ENCODE assay signal across 8 cellular contexts in genomic region chr10:74008212-74008731, GRCh38. TPM values are rescaled to one million over a fixed set of nuclear protein-coding genes. Genes with fewer than 3 reads are reported as not detected.
DNase-seq lines count a peak whose midpoint lies in the region; ATAC-seq and TF ChIP-seq lines count a peak whose summit lies in the region.

No MANE protein-coding gene starts in this region.

- H3K36me3 Mint-ChIP-seq in CD8-positive, alpha-beta memory T cell: peaks cover 0 to 4% (median 0%) of the 10 kb centered on the region in 3 donors

- peak overlapping the region; percentile 45 for H3K27ac ChIP-seq in CD8-positive, alpha-beta memory T cell (ENCODE audit: low read depth, low read length)

- POLR2A ChIA-PET in CD8-positive, alpha-beta memory T cell (lab: Charles Lee): interaction anchor here (0.7 kb wide), 1 partner anchor 16 kb away, joined by 4 read pairs; no protein-coding TSS in a partner anchor

- TF ChIP-seq CTCF in fibroblast of the aortic adventitia (IDR thresholded peaks at IDR 0.05; ENCODE audit: insufficient read depth, low read length): no peak

- H3K36me3 ChIP-seq in CD8-positive, alpha-beta memory T cell (ENCODE audit: insufficient read depth, low read length): no peaks in the 10 kb centered on the region

- H3K4me1 ChIP-seq in CD8-positive, alpha-beta memory T cell (ENCODE audit: insufficient read depth, low read length): peaks cover 26% of the 10 kb centered on the region

- H3K27me3 ChIP-seq in CD8-positive, alpha-beta memory T cell (ENCODE audit: insufficient read depth, low read length, poor library complexity, severe bottlenecking): no peaks in the 10 kb centered on the region

- DNase-seq in CD8-positive, alpha-beta memory T cell: no peak
- DNase-seq in NCI-H69 (lab: John Stamatoyannopoulos, UW) (peak; percentile 45), fibroblast of the aortic adventitia (ENCODE audit: low read depth) (peak; percentile 98), DMS114 treated with DMSO at 0.1 percent for 48 hours (lab: John Stamatoyannopoulos, UW; ENCODE audit: unreplicated experiment) (no peak), 8988T (no peak), DMS79 (lab: John Stamatoyannopoulos, UW) (no peak), NCI-H748 (lab: John Stamatoyannopoulos, UW; ENCODE audit: unreplicated experiment) (no peak)

- ATAC-seq in GM21825 (IDR thresholded peaks at IDR 0.05; ENCODE audit: unreplicated experiment): peak; percentile 56

- H3K4me3 Mint-ChIP-seq in CD8-positive, alpha-beta memory T cell: no peak overlapping the region

- CTCF ChIA-PET in CD8-positive, alpha-beta memory T cell (lab: Charles Lee): interaction anchor here (0.9 to 1.4 kb wide), 2 partner anchors 73 to 128 kb away, joined by 3 read pairs; no protein-coding TSS in a partner anchor

- H3K4me3 ChIP-seq in CD8-positive, alpha-beta memory T cell (ENCODE audit: low read length): no peak overlapping the region
- H3K4me3 ChIP-seq in fibroblast of the aortic adventitia (ENCODE audit: low read depth, low read length): no peak overlapping the region

- no peaks in the 10 kb centered on the region for H3K9me3 ChIP-seq in CD8-positive, alpha-beta memory T cell (ENCODE audit: low read length)

- H3K4me1 Mint-ChIP-seq in CD8-positive, alpha-beta memory T cell: peaks cover 49 to 57% (median 52%) of the 10 kb centered on the region in 3 donors

- H3K9me3 Mint-ChIP-seq in CD8-positive, alpha-beta memory T cell: no peaks in the 10 kb centered on the region

- no peaks in the 10 kb centered on the region for H3K27me3 Mint-ChIP-seq in CD8-positive, alpha-beta memory T cell

- peak overlapping the region in 1 of 8 donors; percentile 12 for H3K27ac Mint-ChIP-seq in CD8-positive, alpha-beta memory T cell

RNA-seq across cellular contexts. Expression of gene VCL, which starts 10.4 kb away (rescaled TPM):
- total RNA-seq in CD8-positive, alpha-beta memory T cell: 10 to 100 TPM; 30.6 to 31.2 TPM
- 43.7 TPM for polyA plus RNA-seq in CD8-positive, alpha-beta memory T cell
- 148 and 176 TPM in 2 replicates for total RNA-seq in fibroblast of the aortic adventitia (ENCODE audit: low replicate concordance)

Comparison
In these comparisons a context has a peak if more than half of its experiments do, and no peak if none do; other contexts are left out.
1. DNase-seq: peak in NCI-H69 (single experiment) and fibroblast of the aortic adventitia (single experiment); none in CD8-positive, alpha-beta memory T cell (0 of 5), DMS114 treated with DMSO at 0.1 percent for 48 hours (single experiment), 8988T (single experiment), DMS79 (single experiment) and NCI-H748 (single experiment).